Comparison of ENCODE assay signal across 14 cellular contexts in the genomic region with DNA sequence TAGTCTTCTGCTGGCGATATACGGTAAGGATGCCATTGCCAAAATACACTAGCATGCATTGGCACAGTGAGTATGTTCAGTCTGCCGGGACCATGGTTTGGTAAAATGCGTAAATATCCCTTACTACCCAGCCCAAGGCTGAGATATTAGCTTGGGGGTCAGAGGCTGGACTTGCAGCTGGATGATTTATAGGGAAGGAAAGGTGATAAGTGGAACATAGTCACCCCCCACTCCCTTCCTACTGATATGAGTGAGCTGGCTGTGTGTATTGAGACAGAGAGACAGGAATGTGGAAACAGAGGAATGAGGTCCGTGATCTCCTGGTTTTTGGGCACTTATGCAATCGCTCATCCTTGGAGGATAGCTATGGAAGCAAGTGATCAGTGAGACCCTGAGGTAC.
A peak's percentile ranks its signal among the peaks of the same experiment; 100 is the strongest.
DNase-seq lines count a peak whose midpoint lies in the region; ATAC-seq and TF ChIP-seq lines count a peak whose summit lies in the region.
"Had no signal": no experiment of that assay in that cellular context is flagged by ENCODE, and none has a peak within 500 bp of the region (broad histone marks: within the 10 kb centered on the region; RNA-seq: fewer than 3 reads in every experiment).

No MANE protein-coding gene starts in this region.

- H3K9me3 Mint-ChIP-seq in H9 = no peaks in the 10 kb centered on the region
- H3K9me3 Mint-ChIP-seq: CD8-positive, alpha-beta T cell had no signal

- H4K5ac ChIP-seq in H9 (ENCODE audit: insufficient read length, low read depth, low read length) = no peak overlapping the region

- no peaks in the 10 kb centered on the region for H3K27me3 ChIP-seq in H9 (ENCODE audit: insufficient read depth, low read length)
- no peaks in the 10 kb centered on the region for H3K27me3 ChIP-seq in foreskin keratinocyte
- H3K27me3 ChIP-seq in left ventricle myocardium inferior (ENCODE audit: low read depth) = no peaks in the 10 kb centered on the region

- H4K91ac ChIP-seq in H9 (ENCODE audit: insufficient read length, low read depth, low read length) = no peak overlapping the region

- H2BK12ac ChIP-seq in H9 (ENCODE audit: insufficient read length, low read depth, low read length) = no peak overlapping the region

- ATAC-seq in foreskin keratinocyte = peak; percentile 57
- ATAC-seq: A549; CD8-positive, alpha-beta T cell; HCT116 had no signal

- no peak overlapping the region for H3K23ac ChIP-seq in H9 (ENCODE audit: insufficient read length, low read depth, low read length)

- H3K4me3 ChIP-seq in left ventricle myocardium inferior = no peak overlapping the region
- H3K4me3 ChIP-seq: A549 had no signal

- H2BK120ac ChIP-seq in H9 (ENCODE audit: low read depth, low read length, poor library complexity, severe bottlenecking) = no peak overlapping the region

- no peak overlapping the region for H3T11ph ChIP-seq in H9 (ENCODE audit: low read length)

- H3K9me3 ChIP-seq in H9 (ENCODE audit: control insufficient read depth, low read depth, low read length) (no peaks in the 10 kb centered on the region), left ventricle myocardium inferior (replicated peaks) (no peaks in the 10 kb centered on the region)
- H3K9me3 ChIP-seq: A549 had no signal

- H2BK15ac ChIP-seq in H9 (ENCODE audit: low read depth, low read length) = no peak overlapping the region

- no peaks in the 10 kb centered on the region for H3K36me3 ChIP-seq in left ventricle myocardium inferior

- no peak overlapping the region; a peak in 1 of 7 replicates for H3K27ac Mint-ChIP-seq in H9
- H3K27ac Mint-ChIP-seq: CD14-positive monocyte; CD8-positive, alpha-beta T cell had no signal

- H3K4ac ChIP-seq in H9 (ENCODE audit: low read depth, low read length) = no peak overlapping the region

- H3K79me2 ChIP-seq in H9 (ENCODE audit: insufficient read depth, low read length) = no peaks in the 10 kb centered on the region

- no peak overlapping the region for H3K14ac ChIP-seq in H9 (ENCODE audit: insufficient read depth, low read length)

- H4K20me1 ChIP-seq in H9 (ENCODE audit: control insufficient read depth, insufficient read depth, insufficient read length) = no peaks in the 10 kb centered on the region

- TF ChIP-seq CTCF in H9 (conservative IDR thresholded peaks at IDR 0.05) (no peak), foreskin keratinocyte (conservative IDR thresholded peaks at IDR 0.05) (no peak), left ventricle myocardium inferior (IDR thresholded peaks at IDR 0.05; ENCODE audit: borderline replicate concordance) (no peak)

- H3K4me2 ChIP-seq in H9 (ENCODE audit: insufficient read depth, insufficient read length, low read length) = no peak overlapping the region
- H3K4me2 ChIP-seq: A549 had no signal

- no peak overlapping the region for H4K8ac ChIP-seq in H9 (replicated peaks; ENCODE audit: insufficient read length, low read depth, low read length)

- H3K79me1 ChIP-seq in H9 (ENCODE audit: insufficient read depth, low read depth, low read length, poor library complexity, severe bottlenecking) = no peaks in the 10 kb centered on the region

- DNase-seq in H9 (no peak), astrocyte of the hippocampus (ENCODE audit: low read depth, low spot score) (peak; percentile 1), foreskin keratinocyte (peak in 1 of 2 donors; percentile 31), NCI-H510A (lab: John Stamatoyannopoulos, UW) (no peak), activated gamma-delta T cell treated with Interleukin-2 at 50 U/mL for 16 hours (no peak), left ventricle myocardium inferior (no peak)
- DNase-seq: CD8-positive, alpha-beta T cell; COR-L47; DND-41; GDM1 had no signal

- no peak overlapping the region for H2BK5ac ChIP-seq in H9 (ENCODE audit: insufficient read length, low read length)

- H2AK5ac ChIP-seq in H9 (ENCODE audit: insufficient read length, low read length) = peak overlapping the region; percentile 62

- H3K36me3 Mint-ChIP-seq in H9 (ENCODE audit: insufficient read depth in 1 of 3, low read depth in 3 of 3) = no peaks in the 10 kb centered on the region
- H3K36me3 Mint-ChIP-seq: CD14-positive monocyte; CD8-positive, alpha-beta T cell had no signal

- no peak overlapping the region for H2AFZ ChIP-seq in H9 (ENCODE audit: low read length)

- H3K56ac ChIP-seq in H9 (ENCODE audit: insufficient read length, low read depth, low read length) = no peak overlapping the region

- no CpG with 5 or more reads among the region's 6 CpGs for WGBS in H9 (ENCODE audit: extremely low coverage, insufficient read length, low lambda C conversion rate)

- peaks cover 1 to 2% of the 10 kb centered on the region in 2 experiments for H3K4me1 Mint-ChIP-seq in H9
- H3K4me1 Mint-ChIP-seq: CD14-positive monocyte had no signal

- H2BK20ac ChIP-seq in H9 (ENCODE audit: low read depth, low read length, poor library complexity, severe bottlenecking) = no peak overlapping the region

- intact Hi-C loops in left ventricle myocardium inferior (cut with micrococcal nuclease) = no loop called here

- H3K4me1 ChIP-seq in H9 (ENCODE audit: insufficient read depth, low read length) (no peaks in the 10 kb centered on the region), foreskin keratinocyte (peaks cover 8% of the 10 kb centered on the region), left ventricle myocardium inferior (no peaks in the 10 kb centered on the region)
- H3K4me1 ChIP-seq: A549 had no signal

- no peak overlapping the region for H3K18ac ChIP-seq in H9 (ENCODE audit: insufficient read length, low read depth, low read length)

- no peaks in the 10 kb centered on the region for H3K23me2 ChIP-seq in H9 (ENCODE audit: insufficient read length, low read depth, low read length, poor library complexity, severe bottlenecking)

- H3K4me3 Mint-ChIP-seq in H9 = no peak overlapping the region
- H3K4me3 Mint-ChIP-seq: CD14-positive monocyte; CD8-positive, alpha-beta T cell had no signal

- H3K27me3 Mint-ChIP-seq in H9 (ENCODE audit: low read depth) = no peaks in the 10 kb centered on the region

- H3K9ac ChIP-seq in H9 (ENCODE audit: extremely low read depth, insufficient read length, low read length) = peak overlapping the region; percentile 10

- H3K27ac ChIP-seq in H9 (ENCODE audit: insufficient read length, low read depth, low read length) = no peak overlapping the region
- no peak overlapping the region for H3K27ac ChIP-seq in foreskin keratinocyte
- H3K27ac ChIP-seq in left ventricle myocardium inferior (replicated peaks) = no peak overlapping the region
- H3K27ac ChIP-seq: A549, HL-60 had no signal
